Comparison of ENCODE assay signal across 7 cellular contexts in genomic region chr2:75064691-75065396, GRCh38.
A peak's percentile ranks its signal among the peaks of the same experiment; 100 is the strongest.
DNase-seq lines count a peak whose midpoint lies in the region; ATAC-seq and TF ChIP-seq lines count a peak whose summit lies in the region.

No MANE protein-coding gene starts in this region.

- H3K36me3 Mint-ChIP-seq in HFFc6 (ENCODE audit: low read depth) (no peaks in the 10 kb centered on the region), mesothelial cell of epicardium (no peaks in the 10 kb centered on the region)
- H3K36me3 Mint-ChIP-seq in activated CD4-positive, alpha-beta T cell treated with anti-CD3 and anti-CD28 coated beads for 36 hours (ENCODE audit: low read depth) = no peaks in the 10 kb centered on the region

- TF ChIP-seq CTCF in GM12864 (IDR thresholded peaks at IDR 0.05; ENCODE audit: low read depth, low read length, missing control alignments) (peak; percentile 89), HFFc6 (IDR thresholded peaks at IDR 0.05) (peak; percentile 98), dorsolateral prefrontal cortex (IDR thresholded peaks at IDR 0.05 in 54 of 56, conservative IDR thresholded peaks at IDR 0.05 in 2 of 56; ENCODE audit: low read depth in 1 of 56, partially characterized antibody in 56 of 56) (peak; percentile 54 to 89 (median 77)), mesothelial cell of epicardium (IDR thresholded peaks at IDR 0.05; ENCODE audit: unreplicated experiment) (peak; percentile 87)

- POLR2A ChIA-PET in activated CD4-positive, alpha-beta T cell treated with anti-CD3 and anti-CD28 coated beads for 36 hours (lab: Charles Lee) = interaction anchor here (0.7 kb wide), 1 partner anchor 261 kb away, joined by 3 read pairs; no protein-coding TSS in a partner anchor

- no peaks in the 10 kb centered on the region for H3K9me3 Mint-ChIP-seq in HFFc6
- no peaks in the 10 kb centered on the region for H3K9me3 Mint-ChIP-seq in activated CD4-positive, alpha-beta T cell treated with anti-CD3 and anti-CD28 coated beads for 36 hours (ENCODE audit: low read depth)
- H3K9me3 Mint-ChIP-seq in mesothelial cell of epicardium = no peaks in the 10 kb centered on the region

- H3K4me3 ChIP-seq in GM12864 (ENCODE audit: low read depth, low read length) = no peak overlapping the region
- H3K4me3 ChIP-seq in dorsolateral prefrontal cortex = no peak overlapping the region

- H3K4me1 Mint-ChIP-seq in HFFc6 (ENCODE audit: low read depth) (peaks cover 5% of the 10 kb centered on the region; the same call in 1 of the 2 replicates), mesothelial cell of epicardium (peaks cover 18% of the 10 kb centered on the region)
- peaks cover 3% of the 10 kb centered on the region for H3K4me1 Mint-ChIP-seq in activated CD4-positive, alpha-beta T cell treated with anti-CD3 and anti-CD28 coated beads for 36 hours

- CTCF ChIA-PET in activated CD4-positive, alpha-beta T cell treated with anti-CD3 and anti-CD28 coated beads for 36 hours (lab: Charles Lee) = interaction anchor here (0.6 to 2.3 kb wide), 23 partner anchors 8 to 340 kb away, joined by 3 to 21 read pairs (median 4); partner anchors contain the start of gene TACR1

- H3K27ac Mint-ChIP-seq in HFFc6 = peak overlapping the region; percentile 67
- no peak overlapping the region for H3K27ac Mint-ChIP-seq in activated CD4-positive, alpha-beta T cell treated with anti-CD3 and anti-CD28 coated beads for 36 hours
- H3K27ac Mint-ChIP-seq in mesothelial cell of epicardium = no peak overlapping the region

- H3K4me3 Mint-ChIP-seq in HFFc6 (peak overlapping the region; percentile 30; the same call in 1 of the 2 replicates), mesothelial cell of epicardium (no peak overlapping the region)
- H3K4me3 Mint-ChIP-seq in activated CD4-positive, alpha-beta T cell treated with anti-CD3 and anti-CD28 coated beads for 36 hours = no peak overlapping the region

- ATAC-seq in activated CD4-positive, alpha-beta T cell treated with anti-CD3 and anti-CD28 coated beads for 36 hours = peak; percentile 65

- H3K27ac ChIP-seq in dorsolateral prefrontal cortex = no peak overlapping the region

- intact Hi-C loops in activated CD4-positive, alpha-beta T cell treated with anti-CD3 and anti-CD28 coated beads for 36 hours (cut with DNase I, micrococcal nuclease) = loop anchor here (1.0 to 10.0 kb wide), 8 partner anchors 146 to 544 kb away; no protein-coding TSS in a partner anchor
- intact Hi-C loops in dorsolateral prefrontal cortex (cut with DNase I) = loop anchor here in 1 of 2 donors (10.0 kb wide), 2 partner anchors 340 to 540 kb away; no protein-coding TSS in a partner anchor

- H3K27me3 Mint-ChIP-seq in HFFc6 (ENCODE audit: insufficient read depth) (no peaks in the 10 kb centered on the region; the same call in 1 of the 2 replicates), mesothelial cell of epicardium (ENCODE audit: low read depth) (peaks cover 5% of the 10 kb centered on the region)
- no peaks in the 10 kb centered on the region for H3K27me3 Mint-ChIP-seq in activated CD4-positive, alpha-beta T cell treated with anti-CD3 and anti-CD28 coated beads for 36 hours

- no peaks in the 10 kb centered on the region for H3K27me3 ChIP-seq in dorsolateral prefrontal cortex

- DNase-seq in GM12864 (ENCODE audit: low read depth) = peak; percentile 27
- peak; percentile 37 for DNase-seq in HFFc6
- DNase-seq in NCI-H1694 treated with DMSO at 0.1 percent for 48 hours (lab: John Stamatoyannopoulos, UW) = peak; percentile 49
- peak; percentile 75 for DNase-seq in activated CD4-positive, alpha-beta T cell treated with anti-CD3 and anti-CD28 coated beads for 36 hours
- DNase-seq in dorsolateral prefrontal cortex = peak in 9 of 10 donors; percentile 11 to 72 (median 54)
- peak in 1 of 2 experiments; percentile 74 for DNase-seq in mesothelial cell of epicardium (ENCODE audit: low spot score in 2 of 2, unreplicated experiment in 2 of 2)
- DNase-seq in stimulated activated naive CD4-positive, alpha-beta T cell treated with Interleukin-2 at 50 U/mL for 16 hours (lab: John Stamatoyannopoulos, UW) = peak; percentile 30
